28 cellular contexts compared by ENCODE assay signal in genomic region chr9:107890921-107891465, GRCh38.
DNase-seq lines count a peak whose midpoint lies in the region; ATAC-seq and TF ChIP-seq lines count a peak whose summit lies in the region.
"Had no signal": no experiment of that assay in that cellular context is flagged by ENCODE, and none has a peak within 500 bp of the region (broad histone marks: within the 10 kb centered on the region; RNA-seq: fewer than 3 reads in every experiment).

No MANE protein-coding gene starts in this region.

- H3K9me3 ChIP-seq in mammary epithelial cell (replicated peaks; ENCODE audit: insufficient read depth, low read length) (no peaks in the 10 kb centered on the region), breast epithelium (peaks cover 0 to 8% of the 10 kb centered on the region in 2 donors), vagina (peaks cover 4% of the 10 kb centered on the region)
- H3K9me3 ChIP-seq: gastrocnemius medialis had no signal

- no peak overlapping the region for H3K27ac Mint-ChIP-seq in CD14-positive monocyte
- H3K27ac Mint-ChIP-seq: activated CD8-positive, alpha-beta T cell treated with anti-CD3 and anti-CD28 coated beads for 36 hours; activated naive CD4-positive, alpha-beta T cell treated with anti-CD3 and anti-CD28 coated beads, Interleukin-2, amount 50 U/mL, for 24 hours; activated T-helper 2 cell treated with anti-CD3 and anti-CD28 coated beads, Interferon-gamma antibody, Interleukin-2, Interleukin-4, amounts not matched to agents 10 μg/mL and 5 μg/mL and 100 μg/mL, durations not matched to agents 14 hours and 24 hours and 36 hours; CD8-positive, alpha-beta memory T cell; effector memory CD8-positive, alpha-beta T cell had no signal

- no peak overlapping the region for H2AFZ ChIP-seq in mammary epithelial cell (ENCODE audit: low read depth, low read length)

- in situ Hi-C loops in mammary epithelial cell (cut with MboI; ENCODE audit: low sequenced_read_pairs in 2 of 2) = no loop called here

- H3K4me3 ChIP-seq in mammary epithelial cell (replicated peaks in 1 of 3; ENCODE audit: insufficient read depth in 1 of 3, low read depth in 2 of 3, low read length in 3 of 3) = no peak overlapping the region
- H3K4me3 ChIP-seq in breast epithelium = no peak overlapping the region
- H3K4me3 ChIP-seq in foreskin fibroblast (ENCODE audit: low read depth in 1 of 2, low read length in 2 of 2) = no peak overlapping the region
- H3K4me3 ChIP-seq in vagina = no peak overlapping the region
- H3K4me3 ChIP-seq: coronary artery, gastrocnemius medialis, psoas muscle, thoracic aorta had no signal

- no peaks in the 10 kb centered on the region for H3K27me3 ChIP-seq in mammary epithelial cell (ENCODE audit: insufficient read depth, low read length)
- no peaks in the 10 kb centered on the region for H3K27me3 ChIP-seq in breast epithelium
- no peaks in the 10 kb centered on the region for H3K27me3 ChIP-seq in vagina
- H3K27me3 ChIP-seq: gastrocnemius medialis had no signal

- no peak overlapping the region for H3K4me2 ChIP-seq in mammary epithelial cell (ENCODE audit: insufficient read depth, low read depth, low read length)

- H3K4me1 Mint-ChIP-seq in CD14-positive monocyte = peaks cover 23% of the 10 kb centered on the region
- H3K4me1 Mint-ChIP-seq: activated naive CD4-positive, alpha-beta T cell treated with anti-CD3 and anti-CD28 coated beads, Interleukin-2, amount 50 U/mL, for 24 hours; CD8-positive, alpha-beta memory T cell had no signal

- 80% methylated on average over 3 of the region's 3 CpGs for WGBS in mammary epithelial cell (ENCODE audit: low coverage, missing lambda C conversion rate)

- H3K36me3 ChIP-seq in mammary epithelial cell (ENCODE audit: insufficient read depth, low read length) (no peaks in the 10 kb centered on the region), breast epithelium (no peaks in the 10 kb centered on the region), vagina (no peaks in the 10 kb centered on the region)
- H3K36me3 ChIP-seq: gastrocnemius medialis, thoracic aorta had no signal

- H3K4me1 ChIP-seq in mammary epithelial cell (ENCODE audit: insufficient read depth, low read length) = peaks cover 4% of the 10 kb centered on the region
- no peaks in the 10 kb centered on the region for H3K4me1 ChIP-seq in breast epithelium
- peaks cover 15% of the 10 kb centered on the region for H3K4me1 ChIP-seq in vagina

- H3K4me3 Mint-ChIP-seq in CD14-positive monocyte = no peak overlapping the region
- H3K4me3 Mint-ChIP-seq: activated CD8-positive, alpha-beta T cell treated with anti-CD3 and anti-CD28 coated beads for 36 hours; activated naive CD4-positive, alpha-beta T cell treated with anti-CD3 and anti-CD28 coated beads, Interleukin-2, amount 50 U/mL, for 24 hours; CD8-positive, alpha-beta memory T cell; effector memory CD8-positive, alpha-beta T cell had no signal

- peaks cover 0 to 9% (median 4%) of the 10 kb centered on the region in 7 donors for H3K9me3 Mint-ChIP-seq in CD14-positive monocyte
- H3K9me3 Mint-ChIP-seq: activated T-helper 2 cell treated with anti-CD3 and anti-CD28 coated beads, Interferon-gamma antibody, Interleukin-2, Interleukin-4, amounts not matched to agents 10 μg/mL and 5 μg/mL and 100 μg/mL, durations not matched to agents 14 hours and 24 hours and 36 hours had no signal

- H3K27ac ChIP-seq in mammary epithelial cell (ENCODE audit: insufficient read depth, low read depth, low read length) = no peak overlapping the region
- no peak overlapping the region for H3K27ac ChIP-seq in breast epithelium
- no peak overlapping the region for H3K27ac ChIP-seq in vagina
- H3K27ac ChIP-seq: coronary artery, gastrocnemius medialis, psoas muscle, thoracic aorta had no signal

- TF ChIP-seq CTCF in mammary epithelial cell (conservative IDR thresholded peaks at IDR 0.05 in 1 of 2, IDR thresholded peaks at IDR 0.05 in 1 of 2; ENCODE audit: extremely low read depth in 1 of 2, insufficient read depth in 1 of 2, low read depth in 1 of 2, low read length in 2 of 2) (no peak), breast epithelium (IDR thresholded peaks at IDR 0.05) (no peak), foreskin fibroblast (IDR thresholded peaks at IDR 0.05; ENCODE audit: low read depth, low read length) (no peak), vagina (IDR thresholded peaks at IDR 0.05) (no peak), CD14-positive monocyte (IDR thresholded peaks at IDR 0.05) (no peak)

- TF ChIP-seq POLR2A in breast epithelium (IDR thresholded peaks at IDR 0.05) (no peak), vagina (IDR thresholded peaks at IDR 0.05) (no peak)

- DNase-seq in mammary epithelial cell (peak; percentile 55), breast epithelium (ENCODE audit: low spot score in 2 of 2) (no peak), RPMI7951 (ENCODE audit: low read depth) (peak; percentile 69), foreskin fibroblast (peak; percentile 65 to 70), vagina (ENCODE audit: extremely low spot score in 2 of 2) (peak; percentile 1 to 52), NOMO-1 treated with dmso at 0.1 percent for 144 hours (lab: John Stamatoyannopoulos, UW; ENCODE audit: unreplicated experiment) (no peak), CD14-positive monocyte (ENCODE audit: low spot score) (no peak)
- DNase-seq: 8988T; activated CD8-positive, alpha-beta T cell treated with anti-CD3 and anti-CD28 coated beads for 36 hours; amygdala; CD8-positive, alpha-beta memory T cell; effector memory CD8-positive, alpha-beta T cell; gastrocnemius medialis; hippocampal formation; NCI-H1092; NCI-H2029; NCI-H526; NK-92 treated with Interleukin-12 subunit alpha and Interleukin-12 subunit beta, amount 100 ng/mL, for 24 hours; psoas muscle; SIG-M5; stimulated activated naive CD8-positive, alpha-beta T cell treated with anti-CD3 and anti-CD28 coated beads, Interleukin-15, Interleukin-2, amounts not matched to agents 100 U/mL and 50 U/mL, for 24 hours had no signal

- dilution Hi-C loops in mammary epithelial cell (cut with HindIII; ENCODE audit: low sequenced_read_pairs) = no loop called here

- no peaks in the 10 kb centered on the region for H4K20me1 ChIP-seq in mammary epithelial cell (ENCODE audit: insufficient read depth, low read length)

- H3K9ac ChIP-seq in mammary epithelial cell (ENCODE audit: insufficient read depth, low read length) = no peak overlapping the region

- H3K27me3 Mint-ChIP-seq in CD14-positive monocyte (ENCODE audit: low read depth in 3 of 3) = peaks cover 0 to 1% (median 0%) of the 10 kb centered on the region in 3 donors
- H3K27me3 Mint-ChIP-seq: activated CD8-positive, alpha-beta T cell treated with anti-CD3 and anti-CD28 coated beads for 36 hours; activated naive CD4-positive, alpha-beta T cell treated with anti-CD3 and anti-CD28 coated beads, Interleukin-2, amount 50 U/mL, for 24 hours; CD8-positive, alpha-beta memory T cell; effector memory CD8-positive, alpha-beta T cell had no signal

- BruUV-seq in mammary epithelial cell (replicated peaks; lab: Mats Ljungman, UMichigan) = no TSS peak

- no peak for ATAC-seq in GM18520 (IDR thresholded peaks at IDR 0.05; ENCODE audit: unreplicated experiment)
- ATAC-seq: activated CD8-positive, alpha-beta T cell treated with anti-CD3 and anti-CD28 coated beads for 36 hours; effector memory CD8-positive, alpha-beta T cell; esophagus mucosa; gastrocnemius medialis; left lobe of liver; psoas muscle; stimulated activated naive CD8-positive, alpha-beta T cell treated with anti-CD3 and anti-CD28 coated beads, Interleukin-15, Interleukin-2, amounts not matched to agents 100 U/mL and 50 U/mL, for 24 hours had no signal

- intact Hi-C loops in mammary epithelial cell (cut with micrococcal nuclease) = no loop called here
- intact Hi-C loops in breast epithelium (cut with DNase I; ENCODE audit: low total_unique reads) = loop anchor here (10.0 kb wide), 1 partner anchor 1946 kb away; no protein-coding TSS in a partner anchor
- intact Hi-C loops in vagina (cut with DNase I) = no loop called here
- intact Hi-C loops in CD14-positive monocyte (cut with micrococcal nuclease) = no loop called here

- H3K36me3 Mint-ChIP-seq in CD14-positive monocyte = no peaks in the 10 kb centered on the region
- H3K36me3 Mint-ChIP-seq: activated naive CD4-positive, alpha-beta T cell treated with anti-CD3 and anti-CD28 coated beads, Interleukin-2, amount 50 U/mL, for 24 hours had no signal

- CTCF ChIA-PET in mammary epithelial cell (lab: Charles Lee; ENCODE audit: low non-redundant PET) = no interaction called here

- H3K79me2 ChIP-seq in mammary epithelial cell (ENCODE audit: insufficient read depth, low read length) = no peaks in the 10 kb centered on the region

Comparison
In these comparisons a context has a peak if more than half of its experiments do, and no peak if none do; other contexts are left out.
1. DNase-seq: peak in mammary epithelial cell (single experiment), RPMI7951 (single experiment), foreskin fibroblast (2 of 2) and vagina (2 of 2); none in breast epithelium (0 of 2), NOMO-1 treated with dmso at 0.1 percent for 144 hours (single experiment) and CD14-positive monocyte (single experiment).